ENCODE assay signal across 18 cellular contexts in the genomic region with DNA sequence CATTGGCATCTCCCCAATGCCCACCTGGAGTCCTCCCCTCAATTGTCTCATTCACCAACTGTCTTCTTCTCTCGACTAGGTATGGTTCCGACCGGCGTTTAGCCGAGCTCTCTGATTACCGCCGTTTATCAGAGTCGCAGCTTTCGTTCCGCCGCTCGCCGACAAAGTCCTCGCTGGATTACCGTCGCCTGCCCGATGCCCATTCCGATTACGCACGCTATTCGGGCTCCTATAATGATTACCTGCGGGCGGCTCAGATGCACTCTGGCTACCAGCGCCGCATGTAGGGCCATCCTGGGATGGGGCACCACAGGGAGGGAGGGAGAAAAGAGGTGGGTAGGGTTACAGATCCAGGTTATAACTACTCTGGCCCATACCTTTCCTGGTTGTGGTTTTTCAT. TPM values are rescaled to one million over a fixed set of nuclear protein-coding genes. Genes with fewer than 3 reads are reported as not detected.
"Had no signal": no experiment of that assay in that cellular context is flagged by ENCODE, and none has a peak within 500 bp of the region (broad histone marks: within the 10 kb centered on the region; RNA-seq: fewer than 3 reads in every experiment).

No MANE protein-coding gene starts in this region.

- H3K27me3 ChIP-seq: foreskin keratinocyte, heart left ventricle, stomach had no signal

- ATAC-seq: foreskin keratinocyte had no signal

- H3K9me3 ChIP-seq: heart left ventricle, stomach had no signal

- FAIRE-seq: colon, endothelial cell of umbilical vein, urothelium cell line had no signal

- H3K4me3 ChIP-seq: heart left ventricle, smooth muscle cell, stomach had no signal

- H3K27me3 Mint-ChIP-seq: dendritic cell treated with granulocyte-macrophage colony-stimulating factor and Interleukin-4, amounts not matched to agents 40 ng/mL and 50 ng/mL, for 4 days; naive thymus-derived CD4-positive, alpha-beta T cell; type B pancreatic cell had no signal

- H3K4me3 Mint-ChIP-seq: dendritic cell treated with granulocyte-macrophage colony-stimulating factor and Interleukin-4, amounts not matched to agents 40 ng/mL and 50 ng/mL, for 4 days; naive thymus-derived CD4-positive, alpha-beta T cell; neural crest cell; type B pancreatic cell had no signal

- H3K9me3 Mint-ChIP-seq: dendritic cell treated with granulocyte-macrophage colony-stimulating factor and Interleukin-4, amounts not matched to agents 40 ng/mL and 50 ng/mL, for 4 days; neural crest cell; type B pancreatic cell had no signal

- H3K27ac ChIP-seq: foreskin keratinocyte had no signal

- H3K4me1 ChIP-seq: foreskin keratinocyte had no signal

- H3K27ac Mint-ChIP-seq: dendritic cell treated with granulocyte-macrophage colony-stimulating factor and Interleukin-4, amounts not matched to agents 40 ng/mL and 50 ng/mL, for 4 days; type B pancreatic cell had no signal

- DNase-seq: central memory CD4-positive, alpha-beta T cell; erythroblast; foreskin keratinocyte; heart left ventricle; hippocampal formation; kidney glomerular epithelial cell; mammary epithelial cell; naive thymus-derived CD4-positive, alpha-beta T cell; stimulated activated CD4-positive, alpha-beta T cell treated with anti-CD3 and anti-CD28 coated beads, Interleukin-2, amount 100 ng/mL, for 48 hours; stomach had no signal

RNA-seq across cellular contexts. Expression of a gene that starts 33.5 kb away (rescaled TPM):
- total RNA-seq: mesenteric fat pad had no signal
- polyA plus RNA-seq: naive thymus-derived CD4-positive, alpha-beta T cell had no signal
